Comparison of ENCODE assay signal across 15 cellular contexts in the genomic region with DNA sequence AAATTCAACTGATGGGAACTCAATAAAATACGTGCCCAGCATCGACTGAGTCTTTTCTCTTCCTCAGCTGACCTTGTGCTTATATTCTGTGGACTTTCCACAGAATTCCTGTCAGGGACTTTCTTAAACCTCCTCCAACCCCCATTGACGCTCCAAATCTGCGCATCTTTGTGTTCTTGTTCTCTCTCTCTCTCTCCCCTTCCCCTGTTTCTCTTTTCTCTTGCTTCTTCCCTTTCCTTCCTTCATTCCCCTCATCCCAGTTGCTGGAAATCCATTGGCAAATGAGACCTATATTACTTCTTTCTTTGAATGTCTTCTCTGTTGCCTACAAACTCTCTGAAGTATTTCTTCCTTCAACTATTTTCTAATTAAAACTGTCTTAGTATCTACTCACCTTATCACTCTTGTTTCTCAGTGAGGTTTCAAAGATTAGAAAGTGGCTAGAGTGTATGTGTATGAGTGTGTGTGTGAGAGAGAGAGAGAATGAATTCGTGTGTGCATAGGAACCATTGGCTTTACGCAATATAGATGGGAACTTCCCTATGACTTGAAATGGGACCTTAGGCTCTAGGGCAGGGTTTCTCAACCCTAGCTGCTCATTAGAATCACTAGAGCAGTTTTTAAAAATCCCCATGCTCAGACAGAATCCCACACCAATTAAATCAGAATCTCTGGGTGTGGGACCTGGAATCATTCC. TPM values are rescaled to one million over a fixed set of nuclear protein-coding genes. Genes with fewer than 3 reads are reported as not detected.
A peak's percentile ranks its signal among the peaks of the same experiment; 100 is the strongest.
DNase-seq lines count a peak whose midpoint lies in the region; ATAC-seq, FAIRE-seq and TF ChIP-seq lines count a peak whose summit lies in the region.
"Had no signal": no experiment of that assay in that cellular context is flagged by ENCODE, and none has a peak within 500 bp of the region (broad histone marks: within the 10 kb centered on the region; RNA-seq: fewer than 3 reads in every experiment).

No MANE protein-coding gene starts in this region.

- ATAC-seq in GM18498 (IDR thresholded peaks at IDR 0.05; ENCODE audit: unreplicated experiment), result peak; percentile 31
- peak; percentile 39 for ATAC-seq in HG02938 (IDR thresholded peaks at IDR 0.05; ENCODE audit: unreplicated experiment)
- ATAC-seq in lower lobe of right lung, result no peak

- H3K9me3 ChIP-seq in lower lobe of right lung, result no peaks in the 10 kb centered on the region

- H3K27ac ChIP-seq in lower lobe of right lung, result no peak overlapping the region
- H3K27ac ChIP-seq: SK-N-MC had no signal

- H3K4me1 ChIP-seq in lower lobe of right lung, result no peaks in the 10 kb centered on the region

- intact Hi-C loops in lower lobe of right lung (cut with DNase I), result no loop called here

- no peaks in the 10 kb centered on the region for H3K36me3 ChIP-seq in lower lobe of right lung

- peak; percentile 57 for FAIRE-seq in GM19239 (lab: Jason Lieb, UNC)

- no peaks in the 10 kb centered on the region for H3K27me3 ChIP-seq in lower lobe of right lung (ENCODE audit: low read depth)

- no peak for TF ChIP-seq CTCF in lower lobe of right lung (IDR thresholded peaks at IDR 0.05)

- DNase-seq in GM19239 (ENCODE audit: insufficient read length, low spot score), result no peak
- DNase-seq in NOMO-1 (lab: John Stamatoyannopoulos, UW; ENCODE audit: unreplicated experiment in 2 of 2), result peak; percentile 46 to 58
- no peak for DNase-seq in COLO829 (ENCODE audit: low spot score)
- no peak for DNase-seq in EL
- DNase-seq in lower lobe of right lung, result no peak
- DNase-seq in NCI-H1105 (lab: John Stamatoyannopoulos, UW), result no peak
- DNase-seq: DND-41; effector CD8-positive, alpha-beta T cell; foreskin melanocyte; H7; NCI-H1417; NCI-H69 had no signal

- no peak overlapping the region for H3K4me3 ChIP-seq in lower lobe of right lung
- H3K4me3 ChIP-seq: SK-N-MC had no signal

RNA-seq across cellular contexts. Expression of gene DHRS7, which starts 41.8 kb away (rescaled TPM):
- 72.8 TPM for total RNA-seq in lower lobe of right lung

RNA-seq across cellular contexts. Expression of gene PPM1A, which starts 42.0 kb away (rescaled TPM):
- 58.0 TPM for total RNA-seq in lower lobe of right lung

Comparison
In these comparisons a context has a peak if more than half of its experiments do, and no peak if none do; other contexts are left out.
1. ATAC-seq: peak in GM18498 (single experiment) and HG02938 (single experiment); none in lower lobe of right lung (0 of 2).
2. DNase-seq: peak in NOMO-1 (2 of 2); none in GM19239 (single experiment), COLO829 (single experiment), EL (single experiment), lower lobe of right lung (single experiment) and NCI-H1105 (single experiment).